Comparison of ENCODE assay signal across 8 cellular contexts in genomic region chr3:156817931-156818765, GRCh38. TPM values are rescaled to one million over a fixed set of nuclear protein-coding genes. Genes with fewer than 3 reads are reported as not detected.
DNase-seq lines count a peak whose midpoint lies in the region; ATAC-seq and TF ChIP-seq lines count a peak whose summit lies in the region.

No MANE protein-coding gene starts in this region.

- no peak overlapping the region for H3K18ac ChIP-seq in neuronal stem cell (ENCODE audit: low read length)

- H2AK5ac ChIP-seq in neuronal stem cell (ENCODE audit: low read depth, low read length): no peak overlapping the region

- peaks cover 45% of the 10 kb centered on the region for H3K36me3 Mint-ChIP-seq in Calu3 (ENCODE audit: insufficient read depth, unreplicated experiment)
- peaks cover 11% of the 10 kb centered on the region for H3K36me3 Mint-ChIP-seq in central memory CD8-positive, alpha-beta T cell (ENCODE audit: insufficient read depth)

- H3K4me1 ChIP-seq in neuronal stem cell (ENCODE audit: control insufficient read depth in 2 of 2, insufficient read depth in 1 of 2, low read depth in 1 of 2, low read length in 2 of 2): peaks cover 0 to 2% of the 10 kb centered on the region in 2 donors

- no TSS peak for BruUV-seq in Calu3 (replicated peaks; lab: Mats Ljungman, UMichigan)

- no peak overlapping the region for H3K9ac ChIP-seq in neuronal stem cell (ENCODE audit: low read depth, low read length, poor library complexity)

- DNase-seq in Calu3: no peak
- no peak for DNase-seq in NB4 (ENCODE audit: low read depth)
- no peak for DNase-seq in central memory CD8-positive, alpha-beta T cell (ENCODE audit: low spot score in 2 of 2)
- DNase-seq in neuronal stem cell (ENCODE audit: low spot score): no peak
- DNase-seq in stimulated activated CD8-positive, alpha-beta memory T cell treated with anti-CD3 and anti-CD28 coated beads, Interleukin-4, amount 100 ng/mL, for 48 hours: no peak
- no peak for DNase-seq in activated gamma-delta T cell (lab: John Stamatoyannopoulos, UW)
- DNase-seq in left colon: no peak

- no peak overlapping the region for H3K4me2 ChIP-seq in neuronal stem cell (ENCODE audit: insufficient read depth, low read length, poor library complexity, severe bottlenecking)

- TF ChIP-seq CTCF in Calu3 (IDR thresholded peaks at IDR 0.05; ENCODE audit: unreplicated experiment): no peak
- TF ChIP-seq CTCF in NB4 (IDR thresholded peaks at IDR 0.05; ENCODE audit: low read depth, low read length): no peak

- no peak for TF ChIP-seq POLR2A in NB4 (IDR thresholded peaks at IDR 0.05; ENCODE audit: extremely low read depth, insufficient read length)

- H2AFZ ChIP-seq in neuronal stem cell (ENCODE audit: low read length): peak overlapping the region; percentile 92

- peak overlapping the region; percentile 75 for H3K4me3 ChIP-seq in NB4 (ENCODE audit: low read depth, low read length)
- H3K4me3 ChIP-seq in neuronal stem cell (ENCODE audit: low read length in 2 of 2): no peak overlapping the region

- intact Hi-C loops in Calu3 (cut with micrococcal nuclease; ENCODE audit: unreplicated experiment) (loop anchor here (1.0 to 5.0 kb wide), 6 partner anchors 7 to 313 kb away; no protein-coding TSS in a partner anchor), left colon (cut with DNase I, micrococcal nuclease) (loop anchor here in 1 of 2 donors (5.0 kb wide), 1 partner anchor 141 kb away; no protein-coding TSS in a partner anchor)

- no peaks in the 10 kb centered on the region for H3K36me3 ChIP-seq in neuronal stem cell (replicated peaks in 1 of 2; ENCODE audit: control insufficient read depth in 2 of 2, insufficient read depth in 2 of 2, low read length in 2 of 2)

- H3K23ac ChIP-seq in neuronal stem cell (ENCODE audit: low read depth, low read length, poor library complexity): no peak overlapping the region

- H3K27me3 Mint-ChIP-seq in Calu3 (ENCODE audit: unreplicated experiment): no peaks in the 10 kb centered on the region
- H3K27me3 Mint-ChIP-seq in central memory CD8-positive, alpha-beta T cell: no peaks in the 10 kb centered on the region

- H3K14ac ChIP-seq in neuronal stem cell (ENCODE audit: low read length): no peak overlapping the region

- CTCF ChIA-PET in Calu3 (lab: Charles Lee): interaction anchor here (0.7 to 1.8 kb wide), 5 partner anchors 10 to 318 kb away, joined by 3 to 5 read pairs (median 4); no protein-coding TSS in a partner anchor

- H3K27ac Mint-ChIP-seq in Calu3 (ENCODE audit: unreplicated experiment): peak overlapping the region; percentile 96
- no peak overlapping the region for H3K27ac Mint-ChIP-seq in central memory CD8-positive, alpha-beta T cell (ENCODE audit: low read depth)

- H3K4me1 Mint-ChIP-seq in Calu3 (ENCODE audit: low read depth, unreplicated experiment): peaks cover 55% of the 10 kb centered on the region
- peaks cover 12% of the 10 kb centered on the region for H3K4me1 Mint-ChIP-seq in central memory CD8-positive, alpha-beta T cell

- no peak overlapping the region for H2BK120ac ChIP-seq in neuronal stem cell (ENCODE audit: low read depth, low read length)

- no peak overlapping the region for H2BK5ac ChIP-seq in neuronal stem cell (ENCODE audit: low read length)

- H3K9me3 ChIP-seq in neuronal stem cell (replicated peaks in 1 of 2; ENCODE audit: control insufficient read depth in 2 of 2, insufficient read depth in 1 of 2, low read depth in 1 of 2, low read length in 2 of 2): no peaks in the 10 kb centered on the region

- WGBS in neuronal stem cell (ENCODE audit: extremely low coverage in 2 of 2, insufficient read length in 2 of 2, insufficient replicate concordance in 1 of 2), 2 donors: no CpG with 5 or more reads among the region's 4 CpGs

- no peak overlapping the region for H4K91ac ChIP-seq in neuronal stem cell (ENCODE audit: low read depth, low read length, poor library complexity)

- H4K8ac ChIP-seq in neuronal stem cell (ENCODE audit: low read depth, low read length): no peak overlapping the region

- peaks cover 0 to 13% (median 0%) of the 10 kb centered on the region in 3 experiments for H3K27me3 ChIP-seq in neuronal stem cell (ENCODE audit: control insufficient read depth in 3 of 3, insufficient read depth in 3 of 3, low read depth in 1 of 3, low read length in 3 of 3)

- H3K79me1 ChIP-seq in neuronal stem cell (ENCODE audit: low read depth, low read length): no peaks in the 10 kb centered on the region

- H3K9me3 Mint-ChIP-seq in Calu3 (ENCODE audit: low read depth, unreplicated experiment): peaks cover 2% of the 10 kb centered on the region
- no peaks in the 10 kb centered on the region for H3K9me3 Mint-ChIP-seq in central memory CD8-positive, alpha-beta T cell

- peak overlapping the region; percentile 94 for H3K4me3 Mint-ChIP-seq in Calu3 (ENCODE audit: low read depth, unreplicated experiment)
- peak overlapping the region; percentile 90 for H3K4me3 Mint-ChIP-seq in central memory CD8-positive, alpha-beta T cell

- no peak overlapping the region for H3K27ac ChIP-seq in neuronal stem cell (replicated peaks; ENCODE audit: low read length)

- H2BK15ac ChIP-seq in neuronal stem cell (ENCODE audit: low read length): no peak overlapping the region

- no peak overlapping the region for H3K4ac ChIP-seq in neuronal stem cell (ENCODE audit: low read length)

- ATAC-seq in central memory CD8-positive, alpha-beta T cell (replicated peaks; ENCODE audit: extremely low read depth, poor library complexity, severe bottlenecking): no peak
- ATAC-seq in left colon (no peak), GM19395 (IDR thresholded peaks at IDR 0.05; ENCODE audit: unreplicated experiment) (no peak)

- H2BK12ac ChIP-seq in neuronal stem cell (ENCODE audit: low read length): no peak overlapping the region

RNA-seq across cellular contexts. Expression of gene LEKR1, which starts 8.0 kb away (rescaled TPM):
- 4.5 and 5.1 TPM in 2 replicates for total RNA-seq in Calu3 (2022)
- polyA plus RNA-seq in neuronal stem cell (2013, experiment 1 of 2): 0.54 TPM
- polyA plus RNA-seq in neuronal stem cell (2013, experiment 2 of 2): 0.22 TPM
- total RNA-seq in left colon: 1 to 10 TPM; 1.1 to 2.1 TPM
